ENCODE assay signal across 8 cellular contexts in the genomic region with DNA sequence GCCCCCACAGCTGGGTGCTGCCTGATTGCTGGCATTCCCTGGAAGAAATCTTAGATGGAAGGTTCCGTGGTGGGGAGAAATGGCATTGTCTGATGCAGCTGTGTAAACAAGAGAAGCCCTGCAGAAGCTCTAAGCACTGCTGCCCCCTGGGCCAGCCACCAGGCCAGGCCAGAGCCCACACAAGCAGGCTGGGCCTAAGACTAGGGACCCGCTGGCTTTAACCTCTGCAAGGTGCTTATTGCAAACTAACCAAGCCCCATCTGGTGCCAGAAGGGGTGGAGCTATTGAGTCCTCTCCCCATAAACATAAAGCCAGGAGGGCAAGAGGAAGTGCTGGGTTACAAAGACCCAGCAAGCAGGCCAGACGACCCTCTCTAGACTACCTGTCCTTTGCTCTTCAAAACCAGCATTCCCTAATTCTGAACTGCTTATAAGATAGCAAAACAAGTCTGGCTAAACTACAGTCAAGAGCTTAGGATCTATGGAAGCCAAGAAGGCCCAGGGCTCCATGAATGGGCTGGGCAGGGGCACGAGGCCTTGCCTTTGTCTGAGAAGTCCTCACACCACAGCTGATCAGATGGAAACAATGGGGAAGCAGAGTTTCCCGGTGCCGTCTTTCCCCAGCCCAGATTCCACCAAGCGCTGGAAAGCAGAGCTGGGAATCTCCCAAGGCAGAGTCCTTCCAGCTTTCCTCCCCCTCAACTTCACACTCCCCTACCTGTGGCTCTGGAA. TPM values are rescaled to one million over a fixed set of nuclear protein-coding genes. Genes with fewer than 3 reads are reported as not detected.
A peak's percentile ranks its signal among the peaks of the same experiment; 100 is the strongest.
DNase-seq lines count a peak whose midpoint lies in the region; ATAC-seq and TF ChIP-seq lines count a peak whose summit lies in the region.

No MANE protein-coding gene starts in this region.

- H3K4me3 ChIP-seq in mesendoderm (ENCODE audit: low read length) = no peak overlapping the region

- CTCF ChIA-PET in T-cell (lab: Charles Lee) = interaction anchor here (0.6 to 1.2 kb wide), 5 partner anchors 8 to 526 kb away, joined by 3 to 4 read pairs (median 3); no protein-coding TSS in a partner anchor

- H3K36me3 ChIP-seq in mesendoderm (ENCODE audit: control insufficient read depth, insufficient read depth, low read length) = peaks cover 13% of the 10 kb centered on the region

- H2BK15ac ChIP-seq in mesendoderm (replicated peaks; ENCODE audit: low read depth) = no peak overlapping the region

- H3K4me2 ChIP-seq in mesendoderm (ENCODE audit: low read length) = no peak overlapping the region

- POLR2A ChIA-PET in T-cell (lab: Charles Lee) = interaction anchor here (0.5 to 0.8 kb wide), 5 partner anchors 9 to 1269 kb away, joined by 3 to 10 read pairs (median 3); partner anchors contain the start of genes CAMKK2 (in 1 of the 2) and RPLP0 (in 1 of the 2)

- H3K4me1 ChIP-seq in mesendoderm (ENCODE audit: control insufficient read depth, low read depth, low read length) = no peaks in the 10 kb centered on the region

- H3K56ac ChIP-seq in mesendoderm (ENCODE audit: low read length) = no peak overlapping the region

- no peak for TF ChIP-seq POLR2A in GM18505 (IDR thresholded peaks at IDR 0.05; ENCODE audit: borderline replicate concordance, extremely low read depth, insufficient read depth, insufficient read length)

- no peaks in the 10 kb centered on the region for H3K79me1 ChIP-seq in mesendoderm (ENCODE audit: low read length)

- H3K27ac Mint-ChIP-seq in CD14-positive monocyte (peak overlapping the region; percentile 80 to 94 (median 89)), T-cell (peak overlapping the region; percentile 97 to 100)

- no peaks in the 10 kb centered on the region for H3K27me3 ChIP-seq in mesendoderm (ENCODE audit: insufficient read depth, low read length, poor library complexity)

- peak overlapping the region; percentile 22 for H3K27ac ChIP-seq in mesendoderm (ENCODE audit: low read depth, low read length)

- no peak for ATAC-seq in T-cell (replicated peaks in 1 of 4)
- no peak for ATAC-seq in HG02798 (IDR thresholded peaks at IDR 0.05; ENCODE audit: poor library complexity, unreplicated experiment)
- ATAC-seq in GM18505 (IDR thresholded peaks at IDR 0.05; ENCODE audit: unreplicated experiment) = no peak
- ATAC-seq in HG03457 (IDR thresholded peaks at IDR 0.05; ENCODE audit: unreplicated experiment) = no peak

- intact Hi-C loops in CD14-positive monocyte (cut with micrococcal nuclease) = loop anchor here in 1 of 2 donors (10.0 kb wide), 1 partner anchor 234 kb away; no protein-coding TSS in a partner anchor

- H3K4ac ChIP-seq in mesendoderm (ENCODE audit: low read depth, low read length) = no peak overlapping the region

- DNase-seq in CD14-positive monocyte (ENCODE audit: low spot score) (no peak), KG1 (lab: John Stamatoyannopoulos, UW) (peak; percentile 3), T-cell (no peak), mesendoderm (peak; percentile 29), islet precursor cell (no peak)

- no peak overlapping the region for H3K18ac ChIP-seq in mesendoderm (ENCODE audit: low read length)

- no peak overlapping the region for H2BK5ac ChIP-seq in mesendoderm (ENCODE audit: low read length)

- H2BK120ac ChIP-seq in mesendoderm (ENCODE audit: low read depth, low read length) = no peak overlapping the region

- no peak overlapping the region for H2AK5ac ChIP-seq in mesendoderm (ENCODE audit: low read length)

- H3K27me3 Mint-ChIP-seq in CD14-positive monocyte (ENCODE audit: low read depth in 3 of 3) = peaks cover 0 to 2% (median 0%) of the 10 kb centered on the region in 3 donors
- no peaks in the 10 kb centered on the region for H3K27me3 Mint-ChIP-seq in T-cell

- H3K9me3 Mint-ChIP-seq in CD14-positive monocyte = peaks cover 0 to 3% (median 0%) of the 10 kb centered on the region in 7 donors
- H3K9me3 Mint-ChIP-seq in T-cell = no peaks in the 10 kb centered on the region

- H4K8ac ChIP-seq in mesendoderm (ENCODE audit: low read depth, low read length) = no peak overlapping the region

- no peaks in the 10 kb centered on the region for H3K79me2 ChIP-seq in mesendoderm (ENCODE audit: control insufficient read depth, insufficient read depth, low read length)

- H3K9ac ChIP-seq in mesendoderm (ENCODE audit: low read length) = no peak overlapping the region

- peak overlapping the region in 1 of 2 donors; percentile 54 for H3K4me3 Mint-ChIP-seq in CD14-positive monocyte
- peak overlapping the region in 1 of 3 donors; percentile 89 for H3K4me3 Mint-ChIP-seq in T-cell

- no peak overlapping the region for H4K5ac ChIP-seq in mesendoderm (ENCODE audit: low read length)

- no CpG with 5 or more reads among the region's 7 CpGs for WGBS in mesendoderm (ENCODE audit: extremely low coverage, insufficient coverage, low lambda C conversion rate)

- no peak overlapping the region for H3K23ac ChIP-seq in mesendoderm (ENCODE audit: low read length)

- no peak for TF ChIP-seq CTCF in CD14-positive monocyte (IDR thresholded peaks at IDR 0.05)

- peaks cover 51 to 74% of the 10 kb centered on the region in 2 donors for H3K36me3 Mint-ChIP-seq in CD14-positive monocyte
- peaks cover 16% of the 10 kb centered on the region for H3K36me3 Mint-ChIP-seq in T-cell

- H3K4me1 Mint-ChIP-seq in CD14-positive monocyte (peaks cover 48% of the 10 kb centered on the region), T-cell (peaks cover 37 to 48% (median 40%) of the 10 kb centered on the region in 3 donors)

RNA-seq across cellular contexts. Expression of gene P2RX4, which starts 28.8 kb away (rescaled TPM):
- 10 to 100 TPM; 61.8 to 74.7 TPM for polyA plus RNA-seq in CD14-positive monocyte
- total RNA-seq in T-cell = 10 to 100 TPM; 36.2 to 62.3 (median 36.9) TPM
- polyA plus RNA-seq in mesendoderm (2013, experiment 1 of 2) = 6.0 TPM
- polyA plus RNA-seq in mesendoderm (2013, experiment 2 of 2) = 6.6 TPM

RNA-seq across cellular contexts. Expression of gene CAMKK2, which starts 57.7 kb away (rescaled TPM):
- polyA plus RNA-seq in CD14-positive monocyte = 10 to 100 TPM; 55.6 to 71.0 TPM
- total RNA-seq in T-cell = 10 to 100 TPM; 13.6 to 25.5 (median 19.8) TPM
- polyA plus RNA-seq in mesendoderm (2013, experiment 1 of 2) = 38.0 TPM
- polyA plus RNA-seq in mesendoderm (2013, experiment 2 of 2) = 35.8 TPM

Comparison
In these comparisons a context has a peak if more than half of its experiments do, and no peak if none do; other contexts are left out.
1. DNase-seq: peak in KG1 (single experiment) and mesendoderm (single experiment); none in CD14-positive monocyte (single experiment), T-cell (0 of 34) and islet precursor cell (single experiment).